22 cellular contexts compared by ENCODE assay signal in the genomic region with DNA sequence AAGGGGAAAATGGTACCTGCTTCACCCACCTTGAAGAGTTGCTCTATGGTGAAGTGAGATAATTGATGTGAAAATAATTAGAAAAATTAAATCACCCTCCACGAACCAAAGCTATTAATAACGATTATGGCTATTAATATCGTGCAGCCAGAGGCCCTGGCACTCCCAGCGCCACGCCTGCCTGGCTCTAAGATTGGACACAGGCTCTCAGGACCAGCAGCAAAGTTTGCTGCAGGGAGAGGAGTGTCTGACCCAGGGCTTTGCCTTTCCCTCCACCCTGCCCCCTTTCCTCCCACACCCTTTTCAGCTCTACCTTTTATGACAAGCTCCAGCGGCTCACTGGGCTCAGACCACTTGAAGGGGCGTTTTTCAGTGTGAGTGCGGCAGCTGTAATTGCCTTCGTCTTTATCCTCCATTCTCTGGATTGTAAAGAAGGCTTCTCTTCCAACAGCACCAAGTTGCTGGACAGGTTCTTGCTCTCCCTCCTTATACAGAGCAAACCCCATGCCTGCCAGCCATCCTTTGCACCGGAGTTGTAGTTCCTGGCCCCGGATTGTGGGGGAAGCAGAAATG. TPM values are rescaled to one million over a fixed set of nuclear protein-coding genes. Genes with fewer than 3 reads are reported as not detected.
"Had no signal": no experiment of that assay in that cellular context is flagged by ENCODE, and none has a peak within 500 bp of the region (broad histone marks: within the 10 kb centered on the region; RNA-seq: fewer than 3 reads in every experiment).

No MANE protein-coding gene starts in this region.

- H3K36me3 Mint-ChIP-seq: stimulated activated memory B cell treated with anti-CD40 and anti-IgM and Interleukin-4, amounts not matched to agents 10 μg/mL and 1 μg/mL and 100 μg/mL, for 72 hours had no signal

- H3K27ac Mint-ChIP-seq: activated T-cell treated with anti-CD3 and anti-CD28 coated beads, Interleukin-2, amount 50 U/mL, for 72 hours; nephron; stimulated activated memory B cell treated with anti-CD40 and anti-IgM and Interleukin-4, amounts not matched to agents 10 μg/mL and 1 μg/mL and 100 μg/mL, for 72 hours had no signal

- H3K27me3 Mint-ChIP-seq: stimulated activated memory B cell treated with anti-CD40 and anti-IgM and Interleukin-4, amounts not matched to agents 10 μg/mL and 1 μg/mL and 100 μg/mL, for 72 hours had no signal

- DNase-seq: activated CD4-positive, alpha-beta T cell treated with anti-CD3 and anti-CD28 coated beads for 1 hour; activated CD8-positive, alpha-beta memory T cell treated with anti-CD3 and anti-CD28 coated beads for 24 hours; activated CD8-positive, alpha-beta memory T cell treated with anti-CD3 and anti-CD28 coated beads, Interleukin-2, amount 50 U/mL, for 48 hours; activated effector memory CD4-positive, alpha-beta T cell treated with anti-CD3 and anti-CD28 coated beads, Interleukin-2, amount 50 U/mL, for 16 hours; activated naive CD4-positive, alpha-beta T cell treated with anti-CD3 and anti-CD28 coated beads, Interleukin-2, amount 50 U/mL, for 16 hours; activated T-cell treated with anti-CD3 and anti-CD28 coated beads, Interleukin-2, amount 50 U/mL, for 72 hours; cortex of kidney; effector CD4-positive, alpha-beta T cell; gastrocnemius medialis; left colon; midbrain; occipital lobe; posterior cingulate gyrus; spleen; stimulated activated CD4-positive, alpha-beta T cell treated with anti-CD3 and anti-CD28 coated beads, Interleukin-4, amount 100 ng/mL, for 4 hours; T1000; testis; upper lobe of right lung had no signal

- H3K9me3 Mint-ChIP-seq: activated T-cell treated with anti-CD3 and anti-CD28 coated beads, Interleukin-2, amount 50 U/mL, for 72 hours; nephron; stimulated activated memory B cell treated with anti-CD40 and anti-IgM and Interleukin-4, amounts not matched to agents 10 μg/mL and 1 μg/mL and 100 μg/mL, for 72 hours had no signal

- ATAC-seq: activated T-cell treated with anti-CD3 and anti-CD28 coated beads, Interleukin-2, amount 50 U/mL, for 72 hours; gastrocnemius medialis; left colon; stimulated activated memory B cell treated with anti-CD40 and anti-IgM and Interleukin-4, amounts not matched to agents 10 μg/mL and 1 μg/mL and 100 μg/mL, for 72 hours; upper lobe of right lung had no signal

- H3K4me3 Mint-ChIP-seq: activated T-cell treated with anti-CD3 and anti-CD28 coated beads, Interleukin-2, amount 50 U/mL, for 72 hours; stimulated activated memory B cell treated with anti-CD40 and anti-IgM and Interleukin-4, amounts not matched to agents 10 μg/mL and 1 μg/mL and 100 μg/mL, for 72 hours had no signal

- H3K4me1 Mint-ChIP-seq: stimulated activated memory B cell treated with anti-CD40 and anti-IgM and Interleukin-4, amounts not matched to agents 10 μg/mL and 1 μg/mL and 100 μg/mL, for 72 hours had no signal

RNA-seq across cellular contexts. Expression of a gene that starts 11.5 kb away (rescaled TPM):
- total RNA-seq: activated T-cell treated with anti-CD3 and anti-CD28 coated beads, Interleukin-2, amount 50 U/mL, for 72 hours; lung microvascular endothelial cell; spleen; T-helper 1 cell treated with Interleukin-12 subunit alpha and Interleukin-12 subunit beta and Interleukin-4 antibody, amounts not matched to agents 30 ng/mL and 1 ng/mL, for 36 hours; upper lobe of right lung had no signal
